ENCODE assay signal across 18 cellular contexts in the genomic region with DNA sequence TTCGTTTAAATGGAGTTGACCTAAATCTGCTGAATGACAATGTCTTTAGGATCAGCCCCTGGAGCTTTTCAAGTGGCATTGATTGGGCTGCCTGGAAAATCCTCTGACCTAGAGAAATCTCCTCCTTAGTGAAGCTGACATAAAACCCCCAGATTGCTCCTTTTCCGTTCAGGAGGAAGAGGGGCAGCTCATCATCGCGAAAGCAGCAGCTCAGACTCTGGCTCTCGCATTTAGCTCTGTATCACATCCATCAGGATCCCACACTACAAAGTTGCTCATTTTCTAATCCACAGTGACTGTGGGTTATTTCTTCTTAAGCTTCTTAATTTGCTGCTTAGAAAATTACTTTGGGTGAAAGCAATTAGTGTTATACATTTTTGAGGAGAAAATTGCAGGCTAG.
DNase-seq lines count a peak whose midpoint lies in the region; ATAC-seq and TF ChIP-seq lines count a peak whose summit lies in the region.
"Had no signal": no experiment of that assay in that cellular context is flagged by ENCODE, and none has a peak within 500 bp of the region (broad histone marks: within the 10 kb centered on the region; RNA-seq: fewer than 3 reads in every experiment).

No MANE protein-coding gene starts in this region.

- H3K27me3 ChIP-seq in ectodermal cell (ENCODE audit: control insufficient read depth, insufficient read depth, low read length, poor library complexity, severe bottlenecking) (no peaks in the 10 kb centered on the region), ovary (no peaks in the 10 kb centered on the region)

- H3K36me3 ChIP-seq in ectodermal cell (ENCODE audit: control insufficient read depth, insufficient read depth, low read length) (no peaks in the 10 kb centered on the region), ovary (no peaks in the 10 kb centered on the region)

- TF ChIP-seq POLR2A in ovary (IDR thresholded peaks at IDR 0.05): no peak

- H3K4me1 ChIP-seq in ectodermal cell (ENCODE audit: control insufficient read depth, insufficient read depth, low read length): peaks cover 3% of the 10 kb centered on the region
- peaks cover 2% of the 10 kb centered on the region for H3K4me1 ChIP-seq in ovary (ENCODE audit: insufficient read depth)

- H3K4me3 ChIP-seq in ectodermal cell (ENCODE audit: insufficient read depth, low read depth, low read length) (no peak overlapping the region), ovary (no peak overlapping the region)
- H3K4me3 ChIP-seq: A549 had no signal

- no peaks in the 10 kb centered on the region for H3K9me3 Mint-ChIP-seq in nephron progenitor cell
- H3K9me3 Mint-ChIP-seq: CD4-positive, alpha-beta T cell had no signal

- H3K4me1 Mint-ChIP-seq in nephron progenitor cell: peaks cover 52% of the 10 kb centered on the region

- TF ChIP-seq EP300 in ovary (IDR thresholded peaks at IDR 0.05): no peak

- no peak overlapping the region for H3K4me3 Mint-ChIP-seq in nephron progenitor cell
- H3K4me3 Mint-ChIP-seq: CD4-positive, alpha-beta T cell had no signal

- DNase-seq in NCI-H82 (lab: John Stamatoyannopoulos, UW) (peak; percentile 38), NCI-H82 treated with DMSO at 0.1 percent for 48 hours (lab: John Stamatoyannopoulos, UW; ENCODE audit: unreplicated experiment) (no peak), nephron progenitor cell (no peak), ovary (no peak)
- no peak for DNase-seq in activated CD4-positive, alpha-beta T cell treated with anti-CD3 and anti-CD28 coated beads for 1 hour
- DNase-seq: AML-193; Caco-2; CD4-positive, alpha-beta T cell; DMS79 treated with DMSO at 0.1 percent for 48 hours; GF-D8; HCEC 1CT; IMR-90 had no signal

- ATAC-seq in HG03139 (IDR thresholded peaks at IDR 0.05; ENCODE audit: unreplicated experiment) (no peak), HG03196 (IDR thresholded peaks at IDR 0.05; ENCODE audit: unreplicated experiment) (no peak)
- ATAC-seq: A549 had no signal

- no peaks in the 10 kb centered on the region for H3K36me3 Mint-ChIP-seq in nephron progenitor cell (ENCODE audit: low read depth)

- no peaks in the 10 kb centered on the region for H3K27me3 Mint-ChIP-seq in nephron progenitor cell (ENCODE audit: low read depth, poor library complexity)
- H3K27me3 Mint-ChIP-seq: CD4-positive, alpha-beta T cell had no signal

- intact Hi-C loops in ovary (cut with DNase I): loop anchor here in 1 of 4 donors (10.0 kb wide), 1 partner anchor 788 kb away; the partner anchor contains the start of gene GCNT4

- H3K27ac ChIP-seq in ectodermal cell (ENCODE audit: insufficient read depth, low read depth, low read length, poor library complexity, severe bottlenecking): peak overlapping the region; percentile 11
- no peak overlapping the region for H3K27ac ChIP-seq in ovary
- H3K27ac ChIP-seq: 22Rv1, A549, C4-2B had no signal

- TF ChIP-seq CTCF in nephron progenitor cell (IDR thresholded peaks at IDR 0.05) (no peak), ovary (IDR thresholded peaks at IDR 0.05) (no peak)

- H3K27ac Mint-ChIP-seq in nephron progenitor cell: peak overlapping the region; percentile 14
- H3K27ac Mint-ChIP-seq: CD4-positive, alpha-beta T cell had no signal

- H3K9me3 ChIP-seq in ectodermal cell (ENCODE audit: control insufficient read depth, low read length) (no peaks in the 10 kb centered on the region), ovary (no peaks in the 10 kb centered on the region)
- H3K9me3 ChIP-seq: A549, Caco-2 had no signal

- 79 to 84% methylated on average over 5 of the region's 5 CpGs for WGBS in ectodermal cell, 2 experiments
- WGBS in ovary, 3 donors: 91 to 94% (median 93%) methylated on average over 5 of the region's 5 CpGs
